ENCODE assay signal across 1 cellular context in genomic region chr17:72492941-72493340, GRCh38.
A peak's percentile ranks its signal among the peaks of the same experiment; 100 is the strongest.
TF ChIP-seq lines count a peak whose summit lies in the region.

No MANE protein-coding gene starts in this region.

TF ChIP-seq in HepG2, 621 proteins besides CTCF, POLR2A, EP300 and RAD21 (continued from another document and continues in another):
- TF ChIP-seq ZHX1 (CRISPR knock-in tag; IDR thresholded peaks at IDR 0.05; ENCODE audit: low read depth) = no peak
- peak; percentile 90 to 93 for TF ChIP-seq NR2F1 (CRISPR knock-in tag; IDR thresholded peaks at IDR 0.05)
- no peak for TF ChIP-seq GATAD2A (CRISPR knock-in tag; IDR thresholded peaks at IDR 0.05)
- TF ChIP-seq NFYC (CRISPR knock-in tag; IDR thresholded peaks at IDR 0.05) = no peak
- no peak for TF ChIP-seq CREM (IDR thresholded peaks at IDR 0.05)
- no peak for TF ChIP-seq CREM (CRISPR knock-in tag; IDR thresholded peaks at IDR 0.05)
- no peak for TF ChIP-seq SMAD1 (CRISPR knock-in tag; IDR thresholded peaks at IDR 0.05; ENCODE audit: borderline replicate concordance, low read depth)
- no peak; the same call in 1 of the 2 replicates for TF ChIP-seq STAG1 (CRISPR knock-in tag; IDR thresholded peaks at IDR 0.05)
- TF ChIP-seq MAFG (CRISPR knock-in tag; IDR thresholded peaks at IDR 0.05) = no peak
- TF ChIP-seq RELA (CRISPR knock-in tag; IDR thresholded peaks at IDR 0.05) = no peak
- TF ChIP-seq ESRRA (CRISPR knock-in tag; IDR thresholded peaks at IDR 0.05; ENCODE audit: low read depth) = peak; percentile 84; the same call in 1 of the 2 replicates
- no peak for TF ChIP-seq ZMAT3 (CRISPR knock-in tag; conservative IDR thresholded peaks at IDR 0.05)
- TF ChIP-seq ZXDC (CRISPR knock-in tag; IDR thresholded peaks at IDR 0.05) = no peak
- TF ChIP-seq SMARCE1 (IDR thresholded peaks at IDR 0.05; ENCODE audit: borderline replicate concordance) = no peak
- no peak for TF ChIP-seq ZNF691 (CRISPR knock-in tag; IDR thresholded peaks at IDR 0.05; ENCODE audit: borderline replicate concordance, low read depth)
- no peak for TF ChIP-seq IRX3 (CRISPR knock-in tag; IDR thresholded peaks at IDR 0.05; ENCODE audit: borderline replicate concordance, low read depth)
- no peak for TF ChIP-seq NBN (conservative IDR thresholded peaks at IDR 0.05)
- TF ChIP-seq ZNF768 (CRISPR knock-in tag; IDR thresholded peaks at IDR 0.05) = no peak
- TF ChIP-seq, protein P1, sequence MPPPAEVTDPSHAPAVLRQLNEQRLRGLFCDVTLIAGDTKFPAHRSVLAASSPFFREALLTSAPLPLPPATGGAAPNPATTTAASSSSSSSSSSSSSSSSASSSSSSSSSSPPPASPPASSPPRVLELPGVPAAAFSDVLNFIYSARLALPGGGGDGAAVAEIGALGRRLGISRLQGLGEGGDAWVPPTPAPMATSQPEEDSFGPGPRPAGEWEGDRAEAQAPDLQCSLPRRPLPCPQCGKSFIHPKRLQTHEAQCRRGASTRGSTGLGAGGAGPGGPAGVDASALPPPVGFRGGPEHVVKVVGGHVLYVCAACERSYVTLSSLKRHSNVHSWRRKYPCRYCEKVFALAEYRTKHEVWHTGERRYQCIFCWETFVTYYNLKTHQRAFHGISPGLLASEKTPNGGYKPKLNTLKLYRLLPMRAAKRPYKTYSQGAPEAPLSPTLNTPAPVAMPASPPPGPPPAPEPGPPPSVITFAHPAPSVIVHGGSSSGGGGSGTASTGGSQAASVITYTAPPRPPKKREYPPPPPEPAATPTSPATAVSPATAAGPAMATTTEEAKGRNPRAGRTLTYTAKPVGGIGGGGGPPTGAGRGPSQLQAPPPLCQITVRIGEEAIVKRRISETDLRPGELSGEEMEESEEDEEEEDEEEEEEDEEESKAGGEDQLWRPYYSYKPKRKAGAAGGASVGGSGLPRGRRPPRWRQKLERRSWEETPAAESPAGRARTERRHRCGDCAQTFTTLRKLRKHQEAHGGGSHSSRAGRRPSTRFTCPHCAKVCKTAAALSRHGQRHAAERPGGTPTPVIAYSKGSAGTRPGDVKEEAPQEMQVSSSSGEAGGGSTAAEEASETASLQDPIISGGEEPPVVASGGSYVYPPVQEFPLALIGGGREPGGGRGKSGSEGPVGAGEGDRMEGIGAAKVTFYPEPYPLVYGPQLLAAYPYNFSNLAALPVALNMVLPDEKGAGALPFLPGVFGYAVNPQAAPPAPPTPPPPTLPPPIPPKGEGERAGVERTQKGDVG (CRISPR knock-in tag; IDR thresholded peaks at IDR 0.05; ENCODE audit: borderline replicate concordance) = no peak
- TF ChIP-seq ZNF136 (CRISPR knock-in tag; IDR thresholded peaks at IDR 0.05; ENCODE audit: low read depth) = no peak
- TF ChIP-seq, protein P2, sequence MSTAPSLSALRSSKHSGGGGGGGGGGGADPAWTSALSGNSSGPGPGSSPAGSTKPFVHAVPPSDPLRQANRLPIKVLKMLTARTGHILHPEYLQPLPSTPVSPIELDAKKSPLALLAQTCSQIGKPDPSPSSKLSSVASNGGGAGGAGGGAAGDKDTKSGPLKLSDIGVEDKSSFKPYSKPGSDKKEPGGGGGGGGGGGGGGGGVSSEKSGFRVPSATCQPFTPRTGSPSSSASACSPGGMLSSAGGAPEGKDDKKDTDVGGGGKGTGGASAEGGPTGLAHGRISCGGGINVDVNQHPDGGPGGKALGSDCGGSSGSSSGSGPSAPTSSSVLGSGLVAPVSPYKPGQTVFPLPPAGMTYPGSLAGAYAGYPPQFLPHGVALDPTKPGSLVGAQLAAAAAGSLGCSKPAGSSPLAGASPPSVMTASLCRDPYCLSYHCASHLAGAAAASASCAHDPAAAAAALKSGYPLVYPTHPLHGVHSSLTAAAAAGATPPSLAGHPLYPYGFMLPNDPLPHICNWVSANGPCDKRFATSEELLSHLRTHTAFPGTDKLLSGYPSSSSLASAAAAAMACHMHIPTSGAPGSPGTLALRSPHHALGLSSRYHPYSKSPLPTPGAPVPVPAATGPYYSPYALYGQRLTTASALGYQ (CRISPR knock-in tag; IDR thresholded peaks at IDR 0.05) = peak; percentile 40; the same call in 1 of the 2 replicates
- TF ChIP-seq ZNF180 (CRISPR knock-in tag; IDR thresholded peaks at IDR 0.05; ENCODE audit: borderline replicate concordance, low read depth) = no peak
- no peak for TF ChIP-seq KMT2B (CRISPR knock-in tag; IDR thresholded peaks at IDR 0.05)
- TF ChIP-seq AFF4 (CRISPR knock-in tag; IDR thresholded peaks at IDR 0.05) = no peak
- TF ChIP-seq ZNF564 (CRISPR knock-in tag; IDR thresholded peaks at IDR 0.05) = no peak
- peak; percentile 22; the same call in 1 of the 2 replicates for TF ChIP-seq HDAC2 (CRISPR knock-in tag; IDR thresholded peaks at IDR 0.05)
- no peak for TF ChIP-seq HMG20B (CRISPR knock-in tag; conservative IDR thresholded peaks at IDR 0.05)
- TF ChIP-seq, protein P3, sequence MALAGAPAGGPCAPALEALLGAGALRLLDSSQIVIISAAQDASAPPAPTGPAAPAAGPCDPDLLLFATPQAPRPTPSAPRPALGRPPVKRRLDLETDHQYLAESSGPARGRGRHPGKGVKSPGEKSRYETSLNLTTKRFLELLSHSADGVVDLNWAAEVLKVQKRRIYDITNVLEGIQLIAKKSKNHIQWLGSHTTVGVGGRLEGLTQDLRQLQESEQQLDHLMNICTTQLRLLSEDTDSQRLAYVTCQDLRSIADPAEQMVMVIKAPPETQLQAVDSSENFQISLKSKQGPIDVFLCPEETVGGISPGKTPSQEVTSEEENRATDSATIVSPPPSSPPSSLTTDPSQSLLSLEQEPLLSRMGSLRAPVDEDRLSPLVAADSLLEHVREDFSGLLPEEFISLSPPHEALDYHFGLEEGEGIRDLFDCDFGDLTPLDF (CRISPR knock-in tag; IDR thresholded peaks at IDR 0.05) = no peak
- TF ChIP-seq REPIN1 (CRISPR knock-in tag; IDR thresholded peaks at IDR 0.05; ENCODE audit: borderline replicate concordance, low read depth) = no peak
- TF ChIP-seq KLF9 (CRISPR knock-in tag; IDR thresholded peaks at IDR 0.05; ENCODE audit: low read depth) = no peak
- no peak for TF ChIP-seq ZNF318 (CRISPR knock-in tag; IDR thresholded peaks at IDR 0.05)
- no peak for TF ChIP-seq GPN1 (CRISPR knock-in tag; IDR thresholded peaks at IDR 0.05; ENCODE audit: borderline replicate concordance)
